In the genomic region with DNA sequence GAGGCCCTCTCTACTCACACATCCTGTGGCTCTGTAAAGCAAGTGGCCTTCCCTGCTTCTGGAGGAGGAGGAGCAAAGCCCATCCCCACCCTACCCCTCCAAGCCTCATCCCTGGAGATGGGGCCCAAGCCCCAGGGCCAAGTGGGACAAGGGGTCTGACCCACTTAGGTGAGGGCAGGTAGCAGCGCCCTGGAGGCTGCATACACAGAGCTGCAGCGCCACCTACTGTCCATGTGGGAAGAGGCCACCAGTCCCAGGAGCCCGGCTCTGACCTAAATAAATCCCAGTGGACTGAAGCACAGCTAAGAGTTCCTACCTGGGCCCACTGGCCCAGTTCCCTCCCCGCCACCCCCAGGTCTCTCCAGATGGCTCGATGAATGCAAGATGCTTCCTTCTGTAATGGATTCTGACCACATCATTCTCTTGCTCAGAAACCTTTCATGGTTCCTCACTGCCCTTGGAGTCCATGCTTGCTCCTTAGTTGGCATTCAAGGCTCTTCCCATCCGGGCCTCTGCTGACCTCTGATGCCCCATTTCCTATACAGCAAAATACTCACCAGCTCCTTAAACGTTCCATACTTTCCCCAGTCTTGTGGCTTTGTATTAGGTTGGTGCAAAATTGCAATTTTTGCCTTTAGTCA, we compare ENCODE assay signal across 7 cellular contexts.
DNase-seq lines count a peak whose midpoint lies in the region; ATAC-seq, FAIRE-seq and TF ChIP-seq lines count a peak whose summit lies in the region.

No MANE protein-coding gene starts in this region.

- TF ChIP-seq POLR2A in esophagus muscularis mucosa (IDR thresholded peaks at IDR 0.05; ENCODE audit: low read depth): no peak

- no peak for TF ChIP-seq EP300 in esophagus muscularis mucosa (IDR thresholded peaks at IDR 0.05)

- H3K4me3 Mint-ChIP-seq in naive thymus-derived CD8-positive, alpha-beta T cell: no peak overlapping the region
- H3K4me3 Mint-ChIP-seq in stimulated activated effector memory CD8-positive, alpha-beta T cell treated with anti-CD3 and anti-CD28 coated beads, Interleukin-12 subunit alpha, Interleukin-12 subunit beta, amount 100 ng/mL, for 72 hours: no peak overlapping the region

- H3K9ac ChIP-seq in OCI-LY3 (ENCODE audit: low read length): no peak overlapping the region

- DNase-seq in GM18507 (ENCODE audit: extremely low spot score, insufficient read length, low read depth) (peak; percentile 75), activated T-cell treated with anti-CD3 and anti-CD28 coated beads for 1 hour (ENCODE audit: low read depth) (peak; percentile 89), esophagus muscularis mucosa (ENCODE audit: extremely low spot score) (peak; percentile 95)
- peak; percentile 60 for DNase-seq in Jurkat, Clone E6-1 (ENCODE audit: low read depth, low spot score)
- DNase-seq in naive thymus-derived CD8-positive, alpha-beta T cell: peak; percentile 73 to 91 (median 83)
- peak; percentile 80 to 91 for DNase-seq in stimulated activated effector memory CD8-positive, alpha-beta T cell treated with anti-CD3 and anti-CD28 coated beads, Interleukin-12 subunit alpha, Interleukin-12 subunit beta, amount 100 ng/mL, for 72 hours (ENCODE audit: low spot score in 2 of 2)

- H3K27ac ChIP-seq in OCI-LY3 (ENCODE audit: low read length): no peak overlapping the region
- no peak overlapping the region for H3K27ac ChIP-seq in esophagus muscularis mucosa (replicated peaks in 1 of 4)

- no peaks in the 10 kb centered on the region for H3K4me1 ChIP-seq in OCI-LY3 (ENCODE audit: low read length)
- peaks cover 3 to 18% (median 9%) of the 10 kb centered on the region in 4 donors for H3K4me1 ChIP-seq in esophagus muscularis mucosa

- no peak overlapping the region for H3K4me2 ChIP-seq in OCI-LY3 (ENCODE audit: low read length)

- WGBS in esophagus muscularis mucosa: 8% methylated on average over 4 of the region's 7 CpGs

- H3K36me3 Mint-ChIP-seq in naive thymus-derived CD8-positive, alpha-beta T cell: peaks cover 0 to 2% (median 0%) of the 10 kb centered on the region in 3 donors
- H3K36me3 Mint-ChIP-seq in stimulated activated effector memory CD8-positive, alpha-beta T cell treated with anti-CD3 and anti-CD28 coated beads, Interleukin-12 subunit alpha, Interleukin-12 subunit beta, amount 100 ng/mL, for 72 hours: no peaks in the 10 kb centered on the region

- no peak overlapping the region for H2AFZ ChIP-seq in OCI-LY3 (ENCODE audit: low read depth, low read length)

- intact Hi-C loops in esophagus muscularis mucosa (cut with DNase I): loop anchor here (1.0 to 5.0 kb wide), 2 partner anchors 112 to 422 kb away; no protein-coding TSS in a partner anchor

- H3K4me1 Mint-ChIP-seq in naive thymus-derived CD8-positive, alpha-beta T cell: no peaks in the 10 kb centered on the region
- peaks cover 6% of the 10 kb centered on the region for H3K4me1 Mint-ChIP-seq in stimulated activated effector memory CD8-positive, alpha-beta T cell treated with anti-CD3 and anti-CD28 coated beads, Interleukin-12 subunit alpha, Interleukin-12 subunit beta, amount 100 ng/mL, for 72 hours

- ATAC-seq in naive thymus-derived CD8-positive, alpha-beta T cell: peak; percentile 97 to 100
- ATAC-seq in stimulated activated effector memory CD8-positive, alpha-beta T cell treated with anti-CD3 and anti-CD28 coated beads, Interleukin-12 subunit alpha, Interleukin-12 subunit beta, amount 100 ng/mL, for 72 hours: peak; percentile 87

- H4K20me1 ChIP-seq in OCI-LY3 (ENCODE audit: insufficient read depth, low read length): no peaks in the 10 kb centered on the region

- peak; percentile 85 for FAIRE-seq in GM18507 (lab: Jason Lieb, UNC)

- no peaks in the 10 kb centered on the region for H3K9me3 Mint-ChIP-seq in naive thymus-derived CD8-positive, alpha-beta T cell
- no peaks in the 10 kb centered on the region for H3K9me3 Mint-ChIP-seq in stimulated activated effector memory CD8-positive, alpha-beta T cell treated with anti-CD3 and anti-CD28 coated beads, Interleukin-12 subunit alpha, Interleukin-12 subunit beta, amount 100 ng/mL, for 72 hours

- H3K9me3 ChIP-seq in OCI-LY3 (ENCODE audit: insufficient read depth, low read length) (no peaks in the 10 kb centered on the region), esophagus muscularis mucosa (no peaks in the 10 kb centered on the region)

- H3K36me3 ChIP-seq in OCI-LY3 (replicated peaks; ENCODE audit: low read depth, low read length) (no peaks in the 10 kb centered on the region), esophagus muscularis mucosa (no peaks in the 10 kb centered on the region)

- TF ChIP-seq CTCF in OCI-LY3 (IDR thresholded peaks at IDR 0.05; ENCODE audit: low read depth, low read length): peak; percentile 98
- peak; percentile 91 to 97 (median 92) for TF ChIP-seq CTCF in esophagus muscularis mucosa (IDR thresholded peaks at IDR 0.05)

- H3K27me3 Mint-ChIP-seq in naive thymus-derived CD8-positive, alpha-beta T cell: peaks cover 20 to 49% (median 31%) of the 10 kb centered on the region in 5 donors

- no peaks in the 10 kb centered on the region for H3K79me2 ChIP-seq in OCI-LY3 (ENCODE audit: low read length)

- POLR2A ChIA-PET in naive thymus-derived CD8-positive, alpha-beta T cell (lab: Charles Lee): interaction anchor here (2.7 kb wide), 1 partner anchor 111 kb away, joined by 20 read pairs; no protein-coding TSS in a partner anchor

- peaks cover 26% of the 10 kb centered on the region for H3K27me3 ChIP-seq in OCI-LY3 (ENCODE audit: low read depth, low read length)
- peaks cover 0 to 41% (median 10%) of the 10 kb centered on the region in 4 donors for H3K27me3 ChIP-seq in esophagus muscularis mucosa

- H3K27ac Mint-ChIP-seq in naive thymus-derived CD8-positive, alpha-beta T cell: no peak overlapping the region
- H3K27ac Mint-ChIP-seq in stimulated activated effector memory CD8-positive, alpha-beta T cell treated with anti-CD3 and anti-CD28 coated beads, Interleukin-12 subunit alpha, Interleukin-12 subunit beta, amount 100 ng/mL, for 72 hours: no peak overlapping the region

- no peak overlapping the region for H3K4me3 ChIP-seq in Jurkat, Clone E6-1 (ENCODE audit: low read length)
- no peak overlapping the region for H3K4me3 ChIP-seq in OCI-LY3 (ENCODE audit: low read length)
- H3K4me3 ChIP-seq in esophagus muscularis mucosa: no peak overlapping the region
